19 cellular contexts compared by ENCODE assay signal in the genomic region with DNA sequence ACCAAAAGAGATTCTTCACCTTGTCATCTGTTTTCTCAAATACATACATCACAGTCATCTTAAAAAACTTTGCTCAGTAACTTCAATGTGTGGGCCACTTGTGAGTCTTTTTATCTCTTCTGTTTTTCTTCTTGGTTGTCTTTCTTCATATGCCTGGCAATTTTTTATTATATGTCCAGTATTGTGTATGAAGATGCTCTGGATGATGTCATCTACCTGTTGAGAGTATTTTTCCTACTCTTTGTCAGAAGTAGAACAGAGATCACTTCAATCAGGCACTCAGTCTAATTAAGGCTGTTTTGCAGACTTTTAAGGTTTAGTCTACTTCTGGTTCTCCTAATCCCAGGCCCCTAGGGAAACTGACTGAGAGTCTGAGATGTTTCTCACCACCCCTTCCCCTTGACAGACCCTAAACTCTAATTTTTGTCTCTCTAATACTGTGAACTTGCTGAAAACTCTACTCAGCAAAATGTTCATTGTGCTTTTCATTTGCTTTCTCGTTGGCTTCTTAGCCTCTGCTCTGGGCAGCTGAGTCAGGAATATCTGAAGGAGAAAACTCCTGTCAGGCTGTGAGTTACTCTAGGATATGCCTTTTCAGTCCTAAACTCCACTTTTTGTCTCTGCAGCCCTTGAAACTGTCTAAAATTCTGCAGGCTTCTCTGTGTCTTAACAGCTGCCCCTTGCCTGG. TPM values are rescaled to one million over a fixed set of nuclear protein-coding genes. Genes with fewer than 3 reads are reported as not detected.
DNase-seq lines count a peak whose midpoint lies in the region; ATAC-seq, FAIRE-seq and TF ChIP-seq lines count a peak whose summit lies in the region.
"Had no signal": no experiment of that assay in that cellular context is flagged by ENCODE, and none has a peak within 500 bp of the region (broad histone marks: within the 10 kb centered on the region; RNA-seq: fewer than 3 reads in every experiment).

No MANE protein-coding gene starts in this region.

- no TSS peak for BruUV-seq in HepG2 (replicated peaks; lab: Mats Ljungman, UMichigan)

- H3K9me3 ChIP-seq in HepG2 (ENCODE audit: low read length) = no peaks in the 10 kb centered on the region
- no peaks in the 10 kb centered on the region for H3K9me3 ChIP-seq in right lobe of liver
- no peaks in the 10 kb centered on the region for H3K9me3 ChIP-seq in uterus
- H3K9me3 ChIP-seq in ascending aorta = no peaks in the 10 kb centered on the region
- H3K9me3 ChIP-seq: A549, HAP-1, SJSA1 had no signal

- TF ChIP-seq CTCF in HepG2 (CRISPR knock-in tag; IDR thresholded peaks at IDR 0.05) (no peak), right lobe of liver (IDR thresholded peaks at IDR 0.05) (no peak), chondrocyte (IDR thresholded peaks at IDR 0.05) (no peak), nephron (IDR thresholded peaks at IDR 0.05; ENCODE audit: unreplicated experiment in 3 of 3) (no peak), uterus (IDR thresholded peaks at IDR 0.05) (no peak), ascending aorta (IDR thresholded peaks at IDR 0.05) (no peak)

- H2AFZ ChIP-seq in HepG2 (ENCODE audit: low read length) = no peak overlapping the region

- H3K4me1 ChIP-seq in HepG2 (ENCODE audit: insufficient read depth, low read length) (no peaks in the 10 kb centered on the region), right lobe of liver (no peaks in the 10 kb centered on the region), uterus (no peaks in the 10 kb centered on the region), ascending aorta (no peaks in the 10 kb centered on the region)
- H3K4me1 ChIP-seq: HAP-1, SJSA1 had no signal

- H3K27ac Mint-ChIP-seq in chondrocyte (ENCODE audit: unreplicated experiment) = peak overlapping the region; percentile 8
- H3K27ac Mint-ChIP-seq in nephron = peak overlapping the region in 2 of 3 experiments; percentile 2 to 82
- H3K27ac Mint-ChIP-seq: CD4-positive, alpha-beta T cell had no signal

- H3K27me3 Mint-ChIP-seq in chondrocyte (ENCODE audit: low read depth) = no peaks in the 10 kb centered on the region
- peaks cover 17% of the 10 kb centered on the region for H3K27me3 Mint-ChIP-seq in nephron (ENCODE audit: low read depth)

- no peaks in the 10 kb centered on the region for H3K27me3 ChIP-seq in HepG2 (ENCODE audit: control insufficient read depth in 1 of 2, insufficient read depth in 2 of 2, low read length in 2 of 2)
- H3K27me3 ChIP-seq in right lobe of liver = no peaks in the 10 kb centered on the region
- H3K27me3 ChIP-seq in uterus = no peaks in the 10 kb centered on the region
- no peaks in the 10 kb centered on the region for H3K27me3 ChIP-seq in ascending aorta

- no peak overlapping the region for H3K4me2 ChIP-seq in HepG2 (ENCODE audit: low read depth, low read length)
- H3K4me2 ChIP-seq: A549 had no signal

- no peak overlapping the region for H3K4me3 Mint-ChIP-seq in chondrocyte (ENCODE audit: unreplicated experiment)
- no peak overlapping the region for H3K4me3 Mint-ChIP-seq in nephron
- H3K4me3 Mint-ChIP-seq: CD4-positive, alpha-beta T cell had no signal

- POLR2A ChIA-PET in HepG2 (lab: Yijun Ruan, JAX) = no interaction called here

- H3K36me3 ChIP-seq in HepG2 (replicated peaks in 1 of 2; ENCODE audit: control insufficient read depth in 1 of 2, insufficient read depth in 2 of 2, low read length in 2 of 2) (no peaks in the 10 kb centered on the region), right lobe of liver (no peaks in the 10 kb centered on the region), uterus (no peaks in the 10 kb centered on the region), ascending aorta (no peaks in the 10 kb centered on the region)
- H3K36me3 ChIP-seq: HAP-1, SJSA1 had no signal

- no peaks in the 10 kb centered on the region for H4K20me1 ChIP-seq in HepG2 (ENCODE audit: insufficient read depth, low read length)

- H3K9me3 Mint-ChIP-seq in chondrocyte (ENCODE audit: low read depth) (no peaks in the 10 kb centered on the region), nephron (no peaks in the 10 kb centered on the region)
- H3K9me3 Mint-ChIP-seq: CD4-positive, alpha-beta T cell had no signal

- H3K4me1 Mint-ChIP-seq in chondrocyte (ENCODE audit: low read depth) (peaks cover 47% of the 10 kb centered on the region), nephron (peaks cover 23% of the 10 kb centered on the region)

- CTCF ChIA-PET in HepG2 (lab: Yijun Ruan, JAX; ENCODE audit: low intra/inter-chr PET ratio, low total read pairs) = no interaction called here

- no peaks in the 10 kb centered on the region for H3K79me2 ChIP-seq in HepG2 (ENCODE audit: insufficient read depth, low read length)

- no peak for TF ChIP-seq POLR2A in HepG2 (IDR thresholded peaks at IDR 0.05; ENCODE audit: insufficient read depth in 1 of 2, low read depth in 2 of 2, low read length in 2 of 2)
- no peak for TF ChIP-seq POLR2A in right lobe of liver (IDR thresholded peaks at IDR 0.05)
- no peak for TF ChIP-seq POLR2A in uterus (IDR thresholded peaks at IDR 0.05)

- no peaks in the 10 kb centered on the region for H3K36me3 Mint-ChIP-seq in chondrocyte (ENCODE audit: low read depth)
- no peaks in the 10 kb centered on the region for H3K36me3 Mint-ChIP-seq in nephron (ENCODE audit: low read depth)

- ATAC-seq in HepG2 = no peak
- no peak for ATAC-seq in right lobe of liver
- ATAC-seq: A549, Panc1 had no signal

- H3K4me3 ChIP-seq in HepG2 (replicated peaks in 1 of 3; ENCODE audit: insufficient read depth in 1 of 3, low read depth in 2 of 3, low read length in 3 of 3) (no peak overlapping the region), right lobe of liver (no peak overlapping the region), uterus (no peak overlapping the region), ascending aorta (no peak overlapping the region)
- H3K4me3 ChIP-seq: A549, HAP-1, SJSA1 had no signal

- intact Hi-C loops in HepG2 (cut with micrococcal nuclease; ENCODE audit: unreplicated experiment) (no loop called here), right lobe of liver (cut with DNase I) (no loop called here), uterus (cut with DNase I; ENCODE audit: low total_unique reads) (no loop called here), ascending aorta (cut with DNase I) (no loop called here)

- no peak for TF ChIP-seq EP300 in HepG2 (IDR thresholded peaks at IDR 0.05; ENCODE audit: low read depth in 2 of 2, low read length in 2 of 2)
- TF ChIP-seq EP300 in HepG2 (CRISPR knock-in tag; IDR thresholded peaks at IDR 0.05; ENCODE audit: borderline replicate concordance) = no peak

- TF ChIP-seq RAD21 in HepG2 (CRISPR knock-in tag; IDR thresholded peaks at IDR 0.05) = no peak

- WGBS in HepG2 (ENCODE audit: low lambda C conversion rate) = 62% methylated on average over 1 of the region's 1 CpG
- WGBS in right lobe of liver (ENCODE audit: insufficient coverage, low coverage, low lambda C conversion rate, missing lambda C conversion rate) = 71% methylated on average over 1 of the region's 1 CpG

- no peak overlapping the region for H3K27ac ChIP-seq in HepG2 (ENCODE audit: extremely low read length, insufficient read depth, low read length)
- no peak overlapping the region for H3K27ac ChIP-seq in right lobe of liver
- H3K27ac ChIP-seq in uterus = no peak overlapping the region
- no peak overlapping the region for H3K27ac ChIP-seq in ascending aorta
- H3K27ac ChIP-seq: A549, SJSA1 had no signal

- no peak overlapping the region for H3K9ac ChIP-seq in HepG2 (ENCODE audit: insufficient read depth, low read depth, low read length)

- in situ Hi-C loops in HepG2 (cut with HindIII; ENCODE audit: extremely low pct_ligation_motif_present, low pct_unique_long_range_greater_than_20kb) = no loop called here

- no peak for DNase-seq in HepG2 (ENCODE audit: low spot score)
- no peak for DNase-seq in right lobe of liver
- DNase-seq in chondrocyte (ENCODE audit: low spot score) = no peak
- no peak for DNase-seq in uterus
- DNase-seq in NCI-H345 treated with DMSO at 0.1 percent for 48 hours (lab: John Stamatoyannopoulos, UW; ENCODE audit: unreplicated experiment) = no peak
- no peak for DNase-seq in ascending aorta (ENCODE audit: low spot score in 2 of 2)
- DNase-seq: Calu3; CD4-positive, alpha-beta T cell; GF-D8; KG1; MV-4-11; NCI-H1694 treated with DMSO at 0.1 percent for 48 hours; NCI-H2227 treated with DMSO at 0.1 percent for 48 hours; NCI-H524 had no signal

- FAIRE-seq in HepG2 (lab: Jason Lieb, UNC) = no peak
- FAIRE-seq: A549 had no signal

TF ChIP-seq in HepG2, 621 proteins besides CTCF, POLR2A, EP300 and RAD21:
- TF ChIP-seq TBX3 (IDR thresholded peaks at IDR 0.05; ENCODE audit: borderline replicate concordance) = no peak
- no peak for TF ChIP-seq FOSL1 (CRISPR knock-in tag; IDR thresholded peaks at IDR 0.05; ENCODE audit: borderline replicate concordance)
- peak; percentile 51; the same call in 1 of the 2 replicates for TF ChIP-seq ATF7 (IDR thresholded peaks at IDR 0.05)
- TF ChIP-seq ATF7 (CRISPR knock-in tag; IDR thresholded peaks at IDR 0.05) = no peak

RNA-seq across cellular contexts. Expression of a gene that starts 33.0 kb away (rescaled TPM):
- total RNA-seq in HepG2 (2016; rRNA removed; fragmentation: Illumina TruSeq; extraction: Trizol) = 0.80 and 1.0 TPM in 2 replicates
- 4.0 and 4.8 TPM in 2 replicates for total RNA-seq in HepG2 (2016; cell fraction: cytosol; rRNA removed; fragmentation: Illumina TruSeq; extraction: Trizol; ENCODE audit: low read depth)
- 0.85 and 1.1 TPM in 2 replicates for total RNA-seq in HepG2 (2016; cell fraction: insoluble cytoplasmic fraction; rRNA removed; fragmentation: Illumina TruSeq; extraction: Trizol)
- 0.76 and 0.93 TPM in 2 replicates for total RNA-seq in HepG2 (2016; cell fraction: membrane; rRNA removed; fragmentation: Illumina TruSeq; extraction: Trizol)
- 1.1 and 2.3 TPM in 2 replicates for total RNA-seq in HepG2 (2016; cell fraction: nucleus; rRNA removed; fragmentation: Illumina TruSeq; extraction: Trizol)
- 1.6 and 1.7 TPM in 2 replicates for polyA plus RNA-seq in HepG2 (2011; rRNA removed)
- polyA plus RNA-seq in HepG2 (2011; cell fraction: cytosol; rRNA removed) = 0.83 and 1.2 TPM in 2 replicates
- polyA plus RNA-seq in HepG2 (2011; cell fraction: nucleus; rRNA removed) = 1.6 TPM in 2 replicates
- 1.7 and 1.9 TPM in 2 replicates for polyA plus RNA-seq in HepG2 (2012)
- polyA plus RNA-seq in HepG2 (2016; cell fraction: cytosol; fragmentation: Illumina TruSeq; extraction: Trizol; ENCODE audit: low read depth) = 0.08 and 0.09 TPM in 2 replicates
- polyA plus RNA-seq in HepG2 (2016; cell fraction: insoluble cytoplasmic fraction; fragmentation: Illumina TruSeq; extraction: Trizol; ENCODE audit: low read depth) = 0.67 and 0.83 TPM in 2 replicates
- 0.14 and 0.23 TPM in 2 replicates for polyA plus RNA-seq in HepG2 (2016; cell fraction: membrane; fragmentation: Illumina TruSeq; extraction: Trizol; ENCODE audit: low read depth)
- 0.53 and 0.74 TPM in 2 replicates for polyA plus RNA-seq in HepG2 (2016; cell fraction: nucleus; fragmentation: Illumina TruSeq; extraction: Trizol; ENCODE audit: insufficient read depth, low read depth)
- polyA minus RNA-seq in HepG2 (2011; rRNA and poly(A)+ RNA removed; ENCODE audit: low replicate concordance) = 3.0 and 12.8 TPM in 2 replicates
- polyA minus RNA-seq in HepG2 (2011; cell fraction: cytosol; rRNA and poly(A)+ RNA removed) = 1.3 and 3.2 TPM in 2 replicates
- 4.9 and 6.8 TPM in 2 replicates for polyA minus RNA-seq in HepG2 (2011; cell fraction: nucleus; rRNA and poly(A)+ RNA removed)
- 1 to 10 TPM in 3 of 6 experiments, under 1 TPM in 3; 0.46 to 2.9 (median 1.2) TPM for total RNA-seq in right lobe of liver
- 16.7 to 24.7 TPM (median 18.9 TPM) in 3 replicates for total RNA-seq in chondrocyte
- 10 to 100 TPM in 1 of 4 donors, 1 to 10 TPM in 3; 3.1 to 11.3 (median 4.2) TPM for total RNA-seq in uterus
- 0.21 TPM for total RNA-seq in ascending aorta
